In the genomic region with DNA sequence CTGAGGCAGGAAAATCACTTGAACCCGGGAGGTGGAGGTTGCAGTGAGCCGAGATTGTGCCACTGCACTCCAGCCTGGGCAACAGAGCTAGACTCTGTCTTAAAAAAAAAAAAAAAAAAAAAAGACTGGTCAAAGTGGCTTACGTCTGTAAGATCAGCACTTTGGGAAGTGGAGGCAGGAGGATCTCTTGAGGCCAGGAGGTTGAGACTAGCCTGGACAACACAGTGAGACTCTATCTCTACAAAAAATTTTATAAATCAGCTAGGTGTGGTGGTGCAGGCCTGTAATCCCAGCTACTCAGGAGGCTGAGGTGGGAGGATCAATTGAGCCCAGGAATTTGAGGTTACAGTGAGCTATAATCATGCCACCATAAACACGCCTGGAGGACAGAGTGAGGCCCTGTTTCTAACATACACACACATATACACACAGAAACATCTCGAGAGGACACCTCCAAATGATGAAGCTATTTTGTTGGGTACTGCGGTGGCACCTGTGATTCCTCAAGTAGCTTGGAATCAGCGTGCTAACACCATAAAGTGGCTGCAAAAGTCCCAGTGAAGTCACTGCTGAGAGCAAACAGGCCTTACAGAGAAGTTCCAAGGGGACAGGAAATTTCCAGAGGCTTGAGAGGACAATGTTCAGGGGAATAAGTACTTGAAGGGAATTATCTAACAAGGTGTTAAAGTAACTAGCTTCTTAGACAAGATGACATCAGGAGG, we compare ENCODE assay signal across 8 cellular contexts. TPM values are rescaled to one million over a fixed set of nuclear protein-coding genes. Genes with fewer than 3 reads are reported as not detected.
DNase-seq lines count a peak whose midpoint lies in the region; ATAC-seq, FAIRE-seq and TF ChIP-seq lines count a peak whose summit lies in the region.

No MANE protein-coding gene starts in this region.

- TF ChIP-seq POLR2A in heart left ventricle (IDR thresholded peaks at IDR 0.05) (no peak), uterus (IDR thresholded peaks at IDR 0.05) (no peak)

- TF ChIP-seq CTCF in heart left ventricle (IDR thresholded peaks at IDR 0.05), result no peak
- TF ChIP-seq CTCF in astrocyte (IDR thresholded peaks at IDR 0.05; ENCODE audit: insufficient read depth, low read depth, low read length), result no peak
- TF ChIP-seq CTCF in lung (IDR thresholded peaks at IDR 0.05; ENCODE audit: control extremely low read depth, extremely low read depth), result no peak
- no peak for TF ChIP-seq CTCF in uterus (IDR thresholded peaks at IDR 0.05)

- H3K36me3 Mint-ChIP-seq in astrocyte (ENCODE audit: low read depth, unreplicated experiment), result peaks cover 8% of the 10 kb centered on the region

- peaks cover 32% of the 10 kb centered on the region for H3K4me1 Mint-ChIP-seq in astrocyte (ENCODE audit: low read depth, unreplicated experiment)

- peaks cover 54% of the 10 kb centered on the region for H4K20me1 ChIP-seq in astrocyte (ENCODE audit: insufficient read depth, low read length)

- H3K36me3 ChIP-seq in heart left ventricle (peaks cover 0 to 14% (median 9%) of the 10 kb centered on the region in 9 donors), astrocyte (ENCODE audit: insufficient read depth, low read length) (peaks cover 2% of the 10 kb centered on the region), lung (ENCODE audit: control insufficient read depth in 2 of 2, insufficient read depth in 2 of 2, low read length in 2 of 2) (peaks cover 0 to 5% of the 10 kb centered on the region in 2 donors), uterus (no peaks in the 10 kb centered on the region)

- H3K9me3 Mint-ChIP-seq in astrocyte (ENCODE audit: unreplicated experiment), result no peaks in the 10 kb centered on the region

- 68 to 77% (median 71%) methylated on average over 7 of the region's 7 CpGs for WGBS in heart left ventricle, 4 donors
- WGBS in lung, 2 donors, result 74 to 76% methylated on average over 7 of the region's 7 CpGs

- H3K4me1 ChIP-seq in heart left ventricle (peaks cover 7 to 69% (median 53%) of the 10 kb centered on the region in 12 donors), astrocyte (ENCODE audit: insufficient read depth, low read length) (peaks cover 29% of the 10 kb centered on the region), lung (ENCODE audit: control insufficient read depth in 2 of 2, insufficient read depth in 2 of 2, low read length in 2 of 2) (peaks cover 12 to 35% of the 10 kb centered on the region in 2 donors), uterus (peaks cover 0 to 18% of the 10 kb centered on the region in 2 donors)

- no peak overlapping the region for H2AFZ ChIP-seq in astrocyte (ENCODE audit: low read depth, low read length)

- H3K27ac ChIP-seq in heart left ventricle, result peak overlapping the region; percentile 87 to 97 (median 94)
- no peak overlapping the region for H3K27ac ChIP-seq in astrocyte (ENCODE audit: low read depth, low read length)
- H3K27ac ChIP-seq in lung (ENCODE audit: low read depth in 1 of 2, low read length in 1 of 2), result peak overlapping the region; percentile 62 to 73
- H3K27ac ChIP-seq in uterus, result peak overlapping the region; percentile 90 to 95

- H3K9ac ChIP-seq in astrocyte (ENCODE audit: low read length), result peak overlapping the region; percentile 93

- peak overlapping the region; percentile 85 for H3K4me3 Mint-ChIP-seq in astrocyte (ENCODE audit: unreplicated experiment)

- peak overlapping the region; percentile 87 for H3K27ac Mint-ChIP-seq in astrocyte (ENCODE audit: unreplicated experiment)

- no peak for ATAC-seq in heart left ventricle
- no peak for ATAC-seq in Right ventricle myocardium inferior
- ATAC-seq in lung (ENCODE audit: insufficient read depth, low FRiP score), result no peak
- ATAC-seq in GM19467 (IDR thresholded peaks at IDR 0.05; ENCODE audit: unreplicated experiment), result no peak
- no peak for ATAC-seq in GM19395 (IDR thresholded peaks at IDR 0.05; ENCODE audit: unreplicated experiment)

- FAIRE-seq in astrocyte (lab: Jason Lieb, UNC), result no peak

- no peaks in the 10 kb centered on the region for H3K27me3 Mint-ChIP-seq in astrocyte (ENCODE audit: low read depth, unreplicated experiment)

- DNase-seq in heart left ventricle (no peak), Right ventricle myocardium inferior (ENCODE audit: missing footprints) (no peak), astrocyte (ENCODE audit: low read depth) (no peak), lung (ENCODE audit: low spot score) (no peak), uterus (no peak), superior temporal gyrus (ENCODE audit: extremely low spot score) (no peak)

- H3K79me2 ChIP-seq in astrocyte (ENCODE audit: insufficient read depth, low read length), result peaks cover 62% of the 10 kb centered on the region

- intact Hi-C loops in heart left ventricle (cut with DNase I), result loop anchor here in 7 of 10 donors (5.0 to 10.0 kb wide), 4 partner anchors 115 to 130 kb away; a partner anchor contains a TSS
- intact Hi-C loops in Right ventricle myocardium inferior (cut with DNase I), result no loop called here
- intact Hi-C loops in uterus (cut with DNase I; ENCODE audit: low total_unique reads), result no loop called here

- H3K4me3 ChIP-seq in heart left ventricle, result peak overlapping the region in 9 of 12 donors; percentile 75 to 92 (median 82)
- peak overlapping the region; percentile 65 for H3K4me3 ChIP-seq in astrocyte (ENCODE audit: insufficient read depth, low read depth, low read length)
- H3K4me3 ChIP-seq in lung, result no peak overlapping the region
- peak overlapping the region; percentile 78 to 95 for H3K4me3 ChIP-seq in uterus

- peak overlapping the region; percentile 91 for H3K4me2 ChIP-seq in astrocyte (ENCODE audit: low read length)

- H3K27me3 ChIP-seq in heart left ventricle (no peaks in the 10 kb centered on the region), astrocyte (ENCODE audit: insufficient read depth, low read length) (no peaks in the 10 kb centered on the region), lung (ENCODE audit: control insufficient read depth, insufficient read depth) (no peaks in the 10 kb centered on the region), uterus (no peaks in the 10 kb centered on the region)

- H3K9me3 ChIP-seq in heart left ventricle (no peaks in the 10 kb centered on the region), astrocyte (ENCODE audit: insufficient read depth, low read depth, low read length) (no peaks in the 10 kb centered on the region), lung (ENCODE audit: control insufficient read depth in 2 of 2, insufficient read depth in 1 of 2, low read length in 1 of 2) (no peaks in the 10 kb centered on the region), uterus (no peaks in the 10 kb centered on the region)

RNA-seq across cellular contexts. Expression of a gene that starts 1.4 kb away (rescaled TPM):
- total RNA-seq in heart left ventricle (10 to 100 TPM; 17.7 to 45.2 (median 23.3) TPM), Right ventricle myocardium inferior (26.9 TPM), astrocyte (83.7 and 87.6 TPM in 2 replicates), lung (100 to 1,000 TPM in 1 of 2 donors, 10 to 100 TPM in 1; 53.2 to 121 TPM), uterus (10 to 100 TPM; 40.1 to 76.9 (median 51.8) TPM)
- polyA plus RNA-seq in heart left ventricle (10 to 100 TPM; 20.4 to 26.4 TPM), lung (100 to 1,000 TPM in 1 of 2 donors, 10 to 100 TPM in 1; 56.0 to 144 TPM)

RNA-seq across cellular contexts. Expression of a gene that starts 52.7 kb away (rescaled TPM):
- total RNA-seq in heart left ventricle (10 to 100 TPM in 7 of 9 donors, 1 to 10 TPM in 2; 4.2 to 25.5 (median 16.7) TPM), Right ventricle myocardium inferior (20.8 TPM), astrocyte (30.3 and 35.3 TPM in 2 replicates), lung (10 to 100 TPM; 16.5 to 45.1 TPM), uterus (10 to 100 TPM in 2 of 4 donors, 1 to 10 TPM in 2; 1.8 to 60.0 (median 7.5) TPM)
- polyA plus RNA-seq in heart left ventricle (10 to 100 TPM; 10.8 to 30.1 TPM), lung (10 to 100 TPM; 19.9 to 34.7 TPM)

Comparison
In these comparisons a context has a peak if more than half of its experiments do, and no peak if none do; other contexts are left out.
1. intact Hi-C loops: an anchor here in heart left ventricle (5.0 to 10.0 kb wide); none called in Right ventricle myocardium inferior and uterus.